Comparison of ENCODE assay signal across 31 cellular contexts in genomic region chr6:41674231-41675000, GRCh38. TPM values are rescaled to one million over a fixed set of nuclear protein-coding genes. Genes with fewer than 3 reads are reported as not detected.
"Had no signal": no experiment of that assay in that cellular context is flagged by ENCODE, and none has a peak within 500 bp of the region (broad histone marks: within the 10 kb centered on the region; RNA-seq: fewer than 3 reads in every experiment).

No MANE protein-coding gene starts in this region.

- H3K4me3 ChIP-seq: colonic mucosa, dorsolateral prefrontal cortex, gastrocnemius medialis, left lung, lower lobe of right lung, right atrium auricular region, smooth muscle cell, stomach, tibial artery had no signal

- H3K4me1 ChIP-seq: colonic mucosa, gastrocnemius medialis, left lung, lower lobe of right lung, parathyroid adenoma, right atrium auricular region, stomach, tibial artery had no signal

- H3K9me3 ChIP-seq: colonic mucosa, gastrocnemius medialis, left lung, lower lobe of right lung, right atrium auricular region, stomach, tibial artery had no signal

- H3K36me3 Mint-ChIP-seq: natural killer cell; stimulated activated naive B cell treated with anti-CD40 and anti-IgM and Interleukin-4, amounts not matched to agents 10 μg/mL and 1 μg/mL and 100 μg/mL, for 72 hours had no signal

- H3K27ac ChIP-seq: colonic mucosa, dorsolateral prefrontal cortex, gastrocnemius medialis, left lung, lower lobe of right lung, parathyroid adenoma, right atrium auricular region, stomach, tibial artery, VCaP had no signal

- DNase-seq: activated CD4-positive, alpha-beta T cell treated with anti-CD3 and anti-CD28 coated beads for 48 hours; activated CD4-positive, alpha-beta T cell treated with anti-CD3 and anti-CD28 coated beads, Interleukin-2, amount 50 U/mL, for 48 hours; activated CD8-positive, alpha-beta memory T cell treated with anti-CD3 and anti-CD28 coated beads for 24 hours; activated gamma-delta T cell treated with Interleukin-2 at 50 U/mL for 16 hours; activated naive CD4-positive, alpha-beta T cell treated with anti-CD3 and anti-CD28 coated beads, Interleukin-2, amount 50 U/mL, for 16 hours; activated naive CD8-positive, alpha-beta T cell treated with anti-CD3 and anti-CD28 coated beads, Interleukin-2, amount 50 U/mL, for 24 hours; colonic mucosa; effector memory CD4-positive, alpha-beta T cell; erythroblast; gastrocnemius medialis; head of caudate nucleus; hippocampal formation; lower lobe of right lung; mesenchymal stem cell; natural killer cell; nucleus accumbens; stimulated activated CD4-positive, alpha-beta T cell treated with anti-CD3 and anti-CD28 coated beads, Interleukin-15, amount 100 ng/mL, for 24 hours; stimulated activated CD4-positive, alpha-beta T cell treated with anti-CD3 and anti-CD28 coated beads, Interleukin-2, amount 100 ng/mL, for 24 hours; stimulated activated naive B cell treated with anti-CD40 and anti-IgM and Interleukin-4, amounts not matched to agents 10 μg/mL and 1 μg/mL and 100 μg/mL, for 72 hours; stomach; T-helper 9 cell had no signal

- H3K4me2 ChIP-seq: smooth muscle cell had no signal

- H2AFZ ChIP-seq: parathyroid adenoma had no signal

- H3K79me2 ChIP-seq: parathyroid adenoma had no signal

- H3K27ac Mint-ChIP-seq: activated naive CD8-positive, alpha-beta T cell treated with anti-CD3 and anti-CD28 coated beads, Interleukin-2, amount 50 U/mL, for 24 hours; activated T-helper 1 cell treated with anti-CD3 and anti-CD28 coated beads, Interleukin-12 subunit alpha, Interleukin-12 subunit beta, Interleukin-2, Interleukin-4 antibody, amounts not matched to agents 30 ng/mL and 10 ng/mL and 1 ng/mL, durations not matched to agents 14 hours and 24 hours and 36 hours; natural killer cell; stimulated activated naive B cell treated with anti-CD40 and anti-IgM and Interleukin-4, amounts not matched to agents 10 μg/mL and 1 μg/mL and 100 μg/mL, for 72 hours had no signal

- H3K27me3 ChIP-seq: colonic mucosa, dorsolateral prefrontal cortex, gastrocnemius medialis, left lung, right atrium auricular region had no signal

- H3K4me3 Mint-ChIP-seq: activated naive CD8-positive, alpha-beta T cell treated with anti-CD3 and anti-CD28 coated beads, Interleukin-2, amount 50 U/mL, for 24 hours; activated T-helper 1 cell treated with anti-CD3 and anti-CD28 coated beads, Interleukin-12 subunit alpha, Interleukin-12 subunit beta, Interleukin-2, Interleukin-4 antibody, amounts not matched to agents 30 ng/mL and 10 ng/mL and 1 ng/mL, durations not matched to agents 14 hours and 24 hours and 36 hours; natural killer cell; stimulated activated naive B cell treated with anti-CD40 and anti-IgM and Interleukin-4, amounts not matched to agents 10 μg/mL and 1 μg/mL and 100 μg/mL, for 72 hours had no signal

- H3K9ac ChIP-seq: parathyroid adenoma had no signal

- H3K4me1 Mint-ChIP-seq: activated naive CD8-positive, alpha-beta T cell treated with anti-CD3 and anti-CD28 coated beads, Interleukin-2, amount 50 U/mL, for 24 hours; natural killer cell had no signal

- ATAC-seq: activated CD4-positive, CD25-positive, alpha-beta regulatory T cell treated with anti-CD3 and anti-CD28 coated beads, Interleukin-2, amount 50 U/mL, for 24 hours; activated naive CD8-positive, alpha-beta T cell treated with anti-CD3 and anti-CD28 coated beads, Interleukin-2, amount 50 U/mL, for 24 hours; gastrocnemius medialis; left lung; natural killer cell; stimulated activated naive B cell treated with anti-CD40 and anti-IgM and Interleukin-4, amounts not matched to agents 10 μg/mL and 1 μg/mL and 100 μg/mL, for 72 hours had no signal

- H3K9me3 Mint-ChIP-seq: activated naive CD8-positive, alpha-beta T cell treated with anti-CD3 and anti-CD28 coated beads, Interleukin-2, amount 50 U/mL, for 24 hours; activated T-helper 1 cell treated with anti-CD3 and anti-CD28 coated beads, Interleukin-12 subunit alpha, Interleukin-12 subunit beta, Interleukin-2, Interleukin-4 antibody, amounts not matched to agents 30 ng/mL and 10 ng/mL and 1 ng/mL, durations not matched to agents 14 hours and 24 hours and 36 hours; natural killer cell; stimulated activated naive B cell treated with anti-CD40 and anti-IgM and Interleukin-4, amounts not matched to agents 10 μg/mL and 1 μg/mL and 100 μg/mL, for 72 hours had no signal

- H3K36me3 ChIP-seq: colonic mucosa, gastrocnemius medialis, left lung, lower lobe of right lung, right atrium auricular region, stomach, tibial artery had no signal

RNA-seq across cellular contexts. Expression of gene MDFI, which starts 36.1 kb away (rescaled TPM):
- total RNA-seq: activated T-helper 1 cell treated with anti-CD3 and anti-CD28 coated beads, Interleukin-12 subunit alpha, Interleukin-12 subunit beta, Interleukin-2, Interleukin-4 antibody, amounts not matched to agents 30 ng/mL and 10 ng/mL and 1 ng/mL, durations not matched to agents 14 hours and 24 hours and 36 hours; natural killer cell; T-helper 1 cell treated with Interleukin-12 subunit alpha and Interleukin-12 subunit beta and Interleukin-4 antibody, amounts not matched to agents 30 ng/mL and 1 ng/mL, for 36 hours had no signal
